1 cellular context compared by ENCODE assay signal in the genomic region with DNA sequence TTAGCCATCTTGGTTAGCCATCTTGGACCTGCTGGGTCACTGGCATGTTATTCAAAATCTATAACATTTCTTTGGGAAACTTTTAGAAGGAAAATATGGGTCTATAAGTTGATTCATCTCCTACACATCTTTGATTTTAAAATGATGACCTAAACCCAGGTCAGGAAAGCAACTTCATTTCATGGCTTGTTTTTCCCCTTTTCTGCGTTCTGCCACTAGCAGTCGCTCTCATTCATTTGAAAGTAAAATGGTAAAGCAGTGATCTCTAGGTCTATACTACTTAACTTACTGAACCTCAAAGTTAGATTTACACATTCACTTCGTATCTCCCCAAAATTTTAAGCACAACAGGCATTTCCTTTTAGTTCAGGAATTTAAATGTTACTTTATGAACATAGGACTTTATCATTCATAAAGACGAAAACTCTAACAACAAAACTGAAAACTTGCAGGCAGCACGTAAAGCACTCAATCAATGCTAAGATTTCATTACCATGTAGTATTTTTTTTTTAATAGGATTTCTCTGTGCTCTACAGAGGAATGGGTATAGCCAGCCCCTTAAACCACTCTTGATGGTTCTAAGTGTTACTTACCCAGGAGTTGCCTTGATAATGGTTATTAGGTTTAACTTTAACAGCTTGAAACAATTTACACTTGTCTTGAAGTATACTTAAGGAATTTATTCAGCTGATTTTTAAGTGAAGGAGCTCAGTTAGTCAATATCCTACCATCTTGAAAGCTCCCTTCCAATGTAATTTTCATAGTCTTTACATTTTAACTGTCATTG.
TF ChIP-seq lines count a peak whose summit lies in the region.

No MANE protein-coding gene starts in this region.

TF ChIP-seq in GM23338, 12 proteins besides CTCF, POLR2A, EP300 and RAD21 (continued from another document):
- TF ChIP-seq, protein P1, sequence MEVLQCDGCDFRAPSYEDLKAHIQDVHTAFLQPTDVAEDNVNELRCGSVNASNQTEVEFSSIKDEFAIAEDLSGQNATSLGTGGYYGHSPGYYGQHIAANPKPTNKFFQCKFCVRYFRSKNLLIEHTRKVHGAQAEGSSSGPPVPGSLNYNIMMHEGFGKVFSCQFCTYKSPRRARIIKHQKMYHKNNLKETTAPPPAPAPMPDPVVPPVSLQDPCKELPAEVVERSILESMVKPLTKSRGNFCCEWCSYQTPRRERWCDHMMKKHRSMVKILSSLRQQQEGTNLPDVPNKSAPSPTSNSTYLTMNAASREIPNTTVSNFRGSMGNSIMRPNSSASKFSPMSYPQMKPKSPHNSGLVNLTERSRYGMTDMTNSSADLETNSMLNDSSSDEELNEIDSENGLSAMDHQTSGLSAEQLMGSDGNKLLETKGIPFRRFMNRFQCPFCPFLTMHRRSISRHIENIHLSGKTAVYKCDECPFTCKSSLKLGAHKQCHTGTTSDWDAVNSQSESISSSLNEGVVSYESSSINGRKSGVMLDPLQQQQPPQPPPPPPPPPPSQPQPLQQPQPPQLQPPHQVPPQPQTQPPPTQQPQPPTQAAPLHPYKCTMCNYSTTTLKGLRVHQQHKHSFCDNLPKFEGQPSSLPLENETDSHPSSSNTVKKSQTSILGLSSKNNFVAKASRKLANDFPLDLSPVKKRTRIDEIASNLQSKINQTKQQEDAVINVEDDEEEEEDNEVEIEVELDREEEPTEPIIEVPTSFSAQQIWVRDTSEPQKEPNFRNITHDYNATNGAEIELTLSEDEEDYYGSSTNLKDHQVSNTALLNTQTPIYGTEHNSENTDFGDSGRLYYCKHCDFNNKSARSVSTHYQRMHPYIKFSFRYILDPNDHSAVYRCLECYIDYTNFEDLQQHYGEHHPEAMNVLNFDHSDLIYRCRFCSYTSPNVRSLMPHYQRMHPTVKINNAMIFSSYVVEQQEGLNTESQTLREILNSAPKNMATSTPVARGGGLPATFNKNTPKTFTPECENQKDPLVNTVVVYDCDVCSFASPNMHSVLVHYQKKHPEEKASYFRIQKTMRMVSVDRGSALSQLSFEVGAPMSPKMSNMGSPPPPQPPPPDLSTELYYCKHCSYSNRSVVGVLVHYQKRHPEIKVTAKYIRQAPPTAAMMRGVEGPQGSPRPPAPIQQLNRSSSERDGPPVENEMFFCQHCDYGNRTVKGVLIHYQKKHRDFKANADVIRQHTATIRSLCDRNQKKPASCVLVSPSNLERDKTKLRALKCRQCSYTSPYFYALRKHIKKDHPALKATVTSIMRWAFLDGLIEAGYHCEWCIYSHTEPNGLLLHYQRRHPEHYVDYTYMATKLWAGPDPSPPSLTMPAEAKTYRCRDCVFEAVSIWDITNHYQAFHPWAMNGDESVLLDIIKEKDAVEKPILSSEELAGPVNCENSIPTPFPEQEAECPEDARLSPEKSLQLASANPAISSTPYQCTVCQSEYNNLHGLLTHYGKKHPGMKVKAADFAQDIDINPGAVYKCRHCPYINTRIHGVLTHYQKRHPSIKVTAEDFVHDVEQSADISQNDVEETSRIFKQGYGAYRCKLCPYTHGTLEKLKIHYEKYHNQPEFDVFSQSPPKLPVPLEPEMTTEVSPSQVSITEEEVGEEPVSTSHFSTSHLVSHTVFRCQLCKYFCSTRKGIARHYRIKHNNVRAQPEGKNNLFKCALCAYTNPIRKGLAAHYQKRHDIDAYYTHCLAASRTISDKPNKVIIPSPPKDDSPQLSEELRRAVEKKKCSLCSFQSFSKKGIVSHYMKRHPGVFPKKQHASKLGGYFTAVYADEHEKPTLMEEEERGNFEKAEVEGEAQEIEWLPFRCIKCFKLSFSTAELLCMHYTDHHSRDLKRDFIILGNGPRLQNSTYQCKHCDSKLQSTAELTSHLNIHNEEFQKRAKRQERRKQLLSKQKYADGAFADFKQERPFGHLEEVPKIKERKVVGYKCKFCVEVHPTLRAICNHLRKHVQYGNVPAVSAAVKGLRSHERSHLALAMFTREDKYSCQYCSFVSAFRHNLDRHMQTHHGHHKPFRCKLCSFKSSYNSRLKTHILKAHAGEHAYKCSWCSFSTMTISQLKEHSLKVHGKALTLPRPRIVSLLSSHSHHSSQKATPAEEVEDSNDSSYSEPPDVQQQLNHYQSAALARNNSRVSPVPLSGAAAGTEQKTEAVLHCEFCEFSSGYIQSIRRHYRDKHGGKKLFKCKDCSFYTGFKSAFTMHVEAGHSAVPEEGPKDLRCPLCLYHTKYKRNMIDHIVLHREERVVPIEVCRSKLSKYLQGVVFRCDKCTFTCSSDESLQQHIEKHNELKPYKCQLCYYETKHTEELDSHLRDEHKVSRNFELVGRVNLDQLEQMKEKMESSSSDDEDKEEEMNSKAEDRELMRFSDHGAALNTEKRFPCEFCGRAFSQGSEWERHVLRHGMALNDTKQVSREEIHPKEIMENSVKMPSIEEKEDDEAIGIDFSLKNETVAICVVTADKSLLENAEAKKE (CRISPR knock-in tag; IDR thresholded peaks at IDR 0.05), result no peak
- no peak for TF ChIP-seq STAT1 (IDR thresholded peaks at IDR 0.05; ENCODE audit: unreplicated experiment)
- no peak for TF ChIP-seq EZH2phosphoT487 (IDR thresholded peaks at IDR 0.05; ENCODE audit: unreplicated experiment)
- no peak for TF ChIP-seq ZNF114 (CRISPR knock-in tag; IDR thresholded peaks at IDR 0.05)
- no peak for TF ChIP-seq NANOG (IDR thresholded peaks at IDR 0.05; ENCODE audit: borderline replicate concordance)
- TF ChIP-seq JUNB (IDR thresholded peaks at IDR 0.05; ENCODE audit: unreplicated experiment), result no peak
- TF ChIP-seq ZNF331 (CRISPR knock-in tag; IDR thresholded peaks at IDR 0.05; ENCODE audit: low read depth), result no peak
- no peak for TF ChIP-seq CREB1 (CRISPR knock-in tag; IDR thresholded peaks at IDR 0.05; ENCODE audit: low read depth)
- TF ChIP-seq, protein P2, sequence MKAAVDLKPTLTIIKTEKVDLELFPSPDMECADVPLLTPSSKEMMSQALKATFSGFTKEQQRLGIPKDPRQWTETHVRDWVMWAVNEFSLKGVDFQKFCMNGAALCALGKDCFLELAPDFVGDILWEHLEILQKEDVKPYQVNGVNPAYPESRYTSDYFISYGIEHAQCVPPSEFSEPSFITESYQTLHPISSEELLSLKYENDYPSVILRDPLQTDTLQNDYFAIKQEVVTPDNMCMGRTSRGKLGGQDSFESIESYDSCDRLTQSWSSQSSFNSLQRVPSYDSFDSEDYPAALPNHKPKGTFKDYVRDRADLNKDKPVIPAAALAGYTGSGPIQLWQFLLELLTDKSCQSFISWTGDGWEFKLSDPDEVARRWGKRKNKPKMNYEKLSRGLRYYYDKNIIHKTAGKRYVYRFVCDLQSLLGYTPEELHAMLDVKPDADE (IDR thresholded peaks at IDR 0.05), result no peak
